ENCODE assay signal across 34 cellular contexts in the genomic region with DNA sequence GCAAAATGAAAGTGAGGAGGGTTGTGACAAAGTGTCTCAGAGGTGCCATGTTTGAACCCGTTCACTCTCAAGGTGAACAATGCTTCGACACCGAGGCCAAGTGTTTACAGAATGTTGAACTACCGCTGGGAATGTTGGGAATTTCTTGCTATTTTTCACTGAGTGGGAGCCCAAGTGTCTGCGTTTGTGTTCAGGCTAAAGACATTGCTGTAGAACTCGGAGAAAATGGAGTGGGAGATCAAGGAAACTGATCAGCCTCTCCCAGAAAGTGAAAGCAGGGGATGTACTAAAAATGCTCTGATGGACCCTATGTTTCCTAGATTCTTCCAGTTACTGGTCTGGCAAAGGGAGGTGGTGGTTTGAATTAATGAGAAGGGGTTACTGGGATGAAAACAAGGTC.
"Had no signal": no experiment of that assay in that cellular context is flagged by ENCODE, and none has a peak within 500 bp of the region (broad histone marks: within the 10 kb centered on the region; RNA-seq: fewer than 3 reads in every experiment).

No MANE protein-coding gene starts in this region.

- H3K27ac ChIP-seq: body of pancreas, brain microvascular endothelial cell, breast epithelium, VCaP had no signal

- H3K36me3 ChIP-seq: brain microvascular endothelial cell, breast epithelium had no signal

- ATAC-seq: activated CD4-positive, CD25-positive, alpha-beta regulatory T cell treated with anti-CD3 and anti-CD28 coated beads, Interleukin-2, amount 50 U/mL, for 24 hours; activated CD8-positive, alpha-beta memory T cell treated with anti-CD3 and anti-CD28 coated beads, Interleukin-2, amount 10 ng/mL, durations not matched to agents 7 days and 5 days; activated CD8-positive, alpha-beta T cell treated with anti-CD3 and anti-CD28 coated beads, Interleukin-2, amount 10 ng/mL, durations not matched to agents 7 days and 5 days; activated naive CD8-positive, alpha-beta T cell treated with anti-CD3 and anti-CD28 coated beads, Interleukin-2, amount 50 U/mL, for 24 hours; body of pancreas had no signal

- H3K27me3 ChIP-seq: body of pancreas, brain microvascular endothelial cell, breast epithelium had no signal

- H3K9me3 ChIP-seq: body of pancreas, breast epithelium had no signal

- DNase-seq: activated CD4-positive, alpha-beta memory T cell treated with anti-CD3 and anti-CD28 coated beads, Interleukin-2, amount 10 ng/mL, durations not matched to agents 7 days and 5 days; activated CD4-positive, alpha-beta T cell treated with anti-CD3 and anti-CD28 coated beads for 1 hour; activated CD4-positive, alpha-beta T cell treated with anti-CD3 and anti-CD28 coated beads for 36 hours; activated CD4-positive, alpha-beta T cell treated with anti-CD3 and anti-CD28 coated beads for 48 hours; activated CD4-positive, alpha-beta T cell treated with anti-CD3 and anti-CD28 coated beads, Interleukin-2, amount 10 ng/mL, durations not matched to agents 7 days and 5 days; activated CD4-positive, alpha-beta T cell treated with anti-CD3 and anti-CD28 coated beads, Interleukin-2, amount 50 U/mL, for 48 hours; activated CD4-positive, CD25-positive, alpha-beta regulatory T cell; activated CD8-positive, alpha-beta memory T cell treated with anti-CD3 and anti-CD28 coated beads for 24 hours; activated CD8-positive, alpha-beta memory T cell treated with anti-CD3 and anti-CD28 coated beads, Interleukin-2, amount 10 ng/mL, durations not matched to agents 7 days and 5 days; activated CD8-positive, alpha-beta memory T cell treated with anti-CD3 and anti-CD28 coated beads, Interleukin-2, amount 50 U/mL, for 48 hours; activated CD8-positive, alpha-beta T cell treated with anti-CD3 and anti-CD28 coated beads, Interleukin-2, amount 10 ng/mL, durations not matched to agents 7 days and 5 days; activated effector memory CD4-positive, alpha-beta T cell treated with Interleukin-2 at 50 U/mL for 16 hours; activated gamma-delta T cell; activated naive CD4-positive, alpha-beta T cell treated with anti-CD3 and anti-CD28 coated beads, Interleukin-2, amount 10 ng/mL, durations not matched to agents 7 days and 5 days; activated naive CD4-positive, alpha-beta T cell treated with Interleukin-2 at 50 U/mL for 16 hours; activated naive CD8-positive, alpha-beta T cell treated with anti-CD3 and anti-CD28 coated beads, Interleukin-2, amount 10 ng/mL, durations not matched to agents 7 days and 5 days; activated naive CD8-positive, alpha-beta T cell treated with anti-CD3 and anti-CD28 coated beads, Interleukin-2, amount 50 U/mL, for 24 hours; activated T-cell treated with anti-CD3 and anti-CD28 coated beads, Interleukin-2, amount 50 U/mL, for 24 hours; activated T-cell treated with anti-CD3 and anti-CD28 coated beads, Interleukin-2, amount 50 U/mL, for 48 hours; amygdala; anterior cingulate cortex; body of pancreas; central memory CD4-positive, alpha-beta T cell; T-helper 2 cell; T-helper 9 cell had no signal

- H3K27ac Mint-ChIP-seq: activated CD4-positive, alpha-beta memory T cell treated with anti-CD3 and anti-CD28 coated beads, Interleukin-2, amount 10 ng/mL, durations not matched to agents 7 days and 5 days; activated CD4-positive, alpha-beta T cell treated with anti-CD3 and anti-CD28 coated beads for 36 hours; activated CD4-positive, alpha-beta T cell treated with anti-CD3 and anti-CD28 coated beads, Interleukin-2, amount 10 ng/mL, durations not matched to agents 7 days and 5 days; activated CD8-positive, alpha-beta memory T cell treated with anti-CD3 and anti-CD28 coated beads, Interleukin-2, amount 10 ng/mL, durations not matched to agents 7 days and 5 days; activated CD8-positive, alpha-beta T cell treated with anti-CD3 and anti-CD28 coated beads, Interleukin-2, amount 10 ng/mL, durations not matched to agents 7 days and 5 days; activated naive CD4-positive, alpha-beta T cell treated with anti-CD3 and anti-CD28 coated beads, Interleukin-2, amount 10 ng/mL, durations not matched to agents 7 days and 5 days; activated naive CD4-positive, alpha-beta T cell treated with anti-CD3 and anti-CD28 coated beads, Interleukin-2, amount 50 U/mL, for 24 hours; activated naive CD8-positive, alpha-beta T cell; activated naive CD8-positive, alpha-beta T cell treated with anti-CD3 and anti-CD28 coated beads, Interleukin-2, amount 10 ng/mL, durations not matched to agents 7 days and 5 days; activated naive CD8-positive, alpha-beta T cell treated with anti-CD3 and anti-CD28 coated beads, Interleukin-2, amount 50 U/mL, for 24 hours; activated T-cell treated with anti-CD3 and anti-CD28 coated beads, Interleukin-2, amount 50 U/mL, for 24 hours; activated T-helper 2 cell treated with anti-CD3 and anti-CD28 coated beads, Interferon-gamma antibody, Interleukin-2, Interleukin-4, amounts not matched to agents 10 μg/mL and 5 μg/mL and 100 μg/mL, durations not matched to agents 14 hours and 24 hours and 36 hours; T-helper 1 cell treated with Interleukin-12 subunit alpha and Interleukin-12 subunit beta and Interleukin-4 antibody, amounts not matched to agents 30 μg/mL and 1 μg/mL, for 36 hours; T-helper 2 cell treated with Interferon-gamma antibody and Interleukin-4, amounts not matched to agents 5 μg/mL and 100 μg/mL, for 36 hours had no signal

- H3K27me3 Mint-ChIP-seq: activated CD4-positive, alpha-beta memory T cell treated with anti-CD3 and anti-CD28 coated beads, Interleukin-2, amount 10 ng/mL, durations not matched to agents 7 days and 5 days; activated CD4-positive, alpha-beta T cell treated with anti-CD3 and anti-CD28 coated beads for 36 hours; activated CD4-positive, alpha-beta T cell treated with anti-CD3 and anti-CD28 coated beads, Interleukin-2, amount 10 ng/mL, durations not matched to agents 7 days and 5 days; activated CD8-positive, alpha-beta memory T cell treated with anti-CD3 and anti-CD28 coated beads, Interleukin-2, amount 10 ng/mL, durations not matched to agents 7 days and 5 days; activated naive CD4-positive, alpha-beta T cell treated with anti-CD3 and anti-CD28 coated beads, Interleukin-2, amount 10 ng/mL, durations not matched to agents 7 days and 5 days; activated naive CD4-positive, alpha-beta T cell treated with anti-CD3 and anti-CD28 coated beads, Interleukin-2, amount 50 U/mL, for 24 hours; activated naive CD8-positive, alpha-beta T cell; activated naive CD8-positive, alpha-beta T cell treated with anti-CD3 and anti-CD28 coated beads, Interleukin-2, amount 10 ng/mL, durations not matched to agents 7 days and 5 days; activated naive CD8-positive, alpha-beta T cell treated with anti-CD3 and anti-CD28 coated beads, Interleukin-2, amount 50 U/mL, for 24 hours; activated T-cell treated with anti-CD3 and anti-CD28 coated beads, Interleukin-2, amount 50 U/mL, for 24 hours had no signal

- H3K4me1 ChIP-seq: body of pancreas, breast epithelium had no signal

- H3K4me3 Mint-ChIP-seq: activated CD4-positive, alpha-beta memory T cell treated with anti-CD3 and anti-CD28 coated beads, Interleukin-2, amount 10 ng/mL, durations not matched to agents 7 days and 5 days; activated CD4-positive, alpha-beta T cell treated with anti-CD3 and anti-CD28 coated beads for 36 hours; activated CD4-positive, alpha-beta T cell treated with anti-CD3 and anti-CD28 coated beads, Interleukin-2, amount 10 ng/mL, durations not matched to agents 7 days and 5 days; activated CD8-positive, alpha-beta memory T cell treated with anti-CD3 and anti-CD28 coated beads, Interleukin-2, amount 10 ng/mL, durations not matched to agents 7 days and 5 days; activated CD8-positive, alpha-beta T cell treated with anti-CD3 and anti-CD28 coated beads, Interleukin-2, amount 10 ng/mL, durations not matched to agents 7 days and 5 days; activated naive CD4-positive, alpha-beta T cell treated with anti-CD3 and anti-CD28 coated beads, Interleukin-2, amount 10 ng/mL, durations not matched to agents 7 days and 5 days; activated naive CD4-positive, alpha-beta T cell treated with anti-CD3 and anti-CD28 coated beads, Interleukin-2, amount 50 U/mL, for 24 hours; activated naive CD8-positive, alpha-beta T cell; activated naive CD8-positive, alpha-beta T cell treated with anti-CD3 and anti-CD28 coated beads, Interleukin-2, amount 10 ng/mL, durations not matched to agents 7 days and 5 days; activated naive CD8-positive, alpha-beta T cell treated with anti-CD3 and anti-CD28 coated beads, Interleukin-2, amount 50 U/mL, for 24 hours; activated T-cell treated with anti-CD3 and anti-CD28 coated beads, Interleukin-2, amount 50 U/mL, for 24 hours; T-helper 1 cell treated with Interleukin-12 subunit alpha and Interleukin-12 subunit beta and Interleukin-4 antibody, amounts not matched to agents 30 μg/mL and 1 μg/mL, for 36 hours; T-helper 2 cell treated with Interferon-gamma antibody and Interleukin-4, amounts not matched to agents 5 μg/mL and 100 μg/mL, for 36 hours had no signal

- H3K9me3 Mint-ChIP-seq: activated CD4-positive, alpha-beta memory T cell treated with anti-CD3 and anti-CD28 coated beads, Interleukin-2, amount 10 ng/mL, durations not matched to agents 7 days and 5 days; activated naive CD4-positive, alpha-beta T cell treated with anti-CD3 and anti-CD28 coated beads, Interleukin-2, amount 10 ng/mL, durations not matched to agents 7 days and 5 days; activated T-cell treated with anti-CD3 and anti-CD28 coated beads, Interleukin-2, amount 50 U/mL, for 24 hours; activated T-helper 2 cell treated with anti-CD3 and anti-CD28 coated beads, Interferon-gamma antibody, Interleukin-2, Interleukin-4, amounts not matched to agents 10 μg/mL and 5 μg/mL and 100 μg/mL, durations not matched to agents 14 hours and 24 hours and 36 hours; T-helper 1 cell treated with Interleukin-12 subunit alpha and Interleukin-12 subunit beta and Interleukin-4 antibody, amounts not matched to agents 30 μg/mL and 1 μg/mL, for 36 hours; T-helper 2 cell treated with Interferon-gamma antibody and Interleukin-4, amounts not matched to agents 5 μg/mL and 100 μg/mL, for 36 hours had no signal

- H3K4me3 ChIP-seq: body of pancreas, breast epithelium had no signal

- H3K36me3 Mint-ChIP-seq: activated CD8-positive, alpha-beta memory T cell treated with anti-CD3 and anti-CD28 coated beads, Interleukin-2, amount 10 ng/mL, durations not matched to agents 7 days and 5 days; activated naive CD4-positive, alpha-beta T cell treated with anti-CD3 and anti-CD28 coated beads, Interleukin-2, amount 10 ng/mL, durations not matched to agents 7 days and 5 days had no signal

- H3K4me1 Mint-ChIP-seq: activated CD4-positive, alpha-beta T cell treated with anti-CD3 and anti-CD28 coated beads, Interleukin-2, amount 10 ng/mL, durations not matched to agents 7 days and 5 days; activated naive CD4-positive, alpha-beta T cell treated with anti-CD3 and anti-CD28 coated beads, Interleukin-2, amount 10 ng/mL, durations not matched to agents 7 days and 5 days; activated naive CD4-positive, alpha-beta T cell treated with anti-CD3 and anti-CD28 coated beads, Interleukin-2, amount 50 U/mL, for 24 hours; activated naive CD8-positive, alpha-beta T cell treated with anti-CD3 and anti-CD28 coated beads, Interleukin-2, amount 10 ng/mL, durations not matched to agents 7 days and 5 days; activated naive CD8-positive, alpha-beta T cell treated with anti-CD3 and anti-CD28 coated beads, Interleukin-2, amount 50 U/mL, for 24 hours had no signal
